1 cellular context compared by ENCODE assay signal in the genomic region with DNA sequence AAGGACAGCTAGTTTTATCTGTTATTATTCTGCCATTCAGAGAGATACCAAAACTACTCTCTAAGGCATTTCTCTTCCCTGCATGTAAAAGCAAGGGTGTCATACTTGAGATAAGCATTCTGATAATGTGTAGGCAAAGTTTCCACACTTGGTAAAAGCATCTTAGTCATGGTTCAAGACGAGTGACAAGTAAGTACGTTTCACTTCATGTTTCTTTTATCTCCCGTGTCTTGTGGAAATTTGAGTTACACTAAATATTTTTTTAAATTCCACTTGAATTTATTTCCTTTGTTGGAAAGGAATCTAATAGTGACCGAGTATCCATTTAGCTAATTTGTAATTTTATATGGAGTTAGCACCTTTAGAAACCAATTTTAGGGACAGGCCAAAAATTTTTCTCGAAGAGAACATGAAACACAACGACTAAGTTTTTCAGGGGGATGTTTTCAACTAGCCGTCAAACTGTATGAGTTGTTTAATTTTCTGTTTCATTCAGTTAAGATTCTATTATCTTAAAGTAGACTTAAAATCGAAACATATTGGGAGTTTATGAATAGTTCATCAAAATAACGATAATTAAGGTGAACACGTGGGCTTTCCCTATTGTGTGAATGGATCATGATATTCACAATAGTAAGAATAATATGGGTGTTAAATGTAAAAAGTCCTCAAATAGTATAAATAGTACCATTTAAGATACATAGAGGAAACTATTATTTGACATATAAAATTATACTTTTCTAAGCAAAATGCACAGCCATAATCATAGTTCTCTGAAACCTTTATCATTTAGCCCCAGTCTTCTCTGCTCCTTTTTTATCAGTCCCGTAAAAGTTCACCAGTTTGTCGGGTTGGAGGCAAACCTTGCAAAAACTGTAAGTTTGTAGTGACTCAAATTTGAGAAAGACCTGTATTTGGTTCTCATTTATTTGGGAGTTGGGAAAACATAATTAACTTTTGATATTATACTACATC.
TF ChIP-seq lines count a peak whose summit lies in the region.

No MANE protein-coding gene starts in this region.

TF ChIP-seq in K562, 482 proteins besides CTCF, POLR2A, EP300 and RAD21 (continued from another document and continues in another):
- TF ChIP-seq E2F6 (IDR thresholded peaks at IDR 0.05; ENCODE audit: borderline replicate concordance in 1 of 2, extremely low read depth in 1 of 2, insufficient read depth in 1 of 2, insufficient read length in 1 of 2, low read depth in 1 of 2, low read length in 1 of 2, poor library complexity in 1 of 2, severe bottlenecking in 1 of 2), result no peak
- TF ChIP-seq ZNF785 (CRISPR knock-in tag; IDR thresholded peaks at IDR 0.05), result no peak
- no peak for TF ChIP-seq NONO (IDR thresholded peaks at IDR 0.05; ENCODE audit: low read depth in 2 of 2, low read length in 1 of 2)
- TF ChIP-seq POLR3G (IDR thresholded peaks at IDR 0.05; ENCODE audit: extremely low read depth, insufficient read length, insufficient replicate concordance), result no peak
- TF ChIP-seq ZNF764 (CRISPR knock-in tag; IDR thresholded peaks at IDR 0.05; ENCODE audit: low read depth), result no peak
- TF ChIP-seq IRF2 (CRISPR knock-in tag; IDR thresholded peaks at IDR 0.05), result no peak
- TF ChIP-seq, protein P1, sequence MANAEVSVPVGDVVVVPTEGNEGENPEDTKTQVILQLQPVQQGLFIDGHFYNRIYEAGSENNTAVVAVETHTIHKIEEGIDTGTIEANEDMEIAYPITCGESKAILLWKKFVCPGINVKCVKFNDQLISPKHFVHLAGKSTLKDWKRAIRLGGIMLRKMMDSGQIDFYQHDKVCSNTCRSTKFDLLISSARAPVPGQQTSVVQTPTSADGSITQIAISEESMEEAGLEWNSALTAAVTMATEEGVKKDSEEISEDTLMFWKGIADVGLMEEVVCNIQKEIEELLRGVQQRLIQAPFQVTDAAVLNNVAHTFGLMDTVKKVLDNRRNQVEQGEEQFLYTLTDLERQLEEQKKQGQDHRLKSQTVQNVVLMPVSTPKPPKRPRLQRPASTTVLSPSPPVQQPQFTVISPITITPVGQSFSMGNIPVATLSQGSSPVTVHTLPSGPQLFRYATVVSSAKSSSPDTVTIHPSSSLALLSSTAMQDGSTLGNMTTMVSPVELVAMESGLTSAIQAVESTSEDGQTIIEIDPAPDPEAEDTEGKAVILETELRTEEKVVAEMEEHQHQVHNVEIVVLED (CRISPR knock-in tag; IDR thresholded peaks at IDR 0.05), result no peak
- no peak for TF ChIP-seq NCOA4 (IDR thresholded peaks at IDR 0.05; ENCODE audit: partially characterized antibody)
- no peak for TF ChIP-seq FOXJ2 (tag; IDR thresholded peaks at IDR 0.05)
- no peak for TF ChIP-seq SNAPC5 (CRISPR knock-in tag; IDR thresholded peaks at IDR 0.05)
- no peak for TF ChIP-seq ZNF75A (CRISPR knock-in tag; IDR thresholded peaks at IDR 0.05)
- peak; percentile 71; the same call in 1 of the 2 replicates for TF ChIP-seq LEF1 (IDR thresholded peaks at IDR 0.05)
- TF ChIP-seq PATZ1 (CRISPR knock-in tag; IDR thresholded peaks at IDR 0.05; ENCODE audit: borderline replicate concordance), result no peak
- no peak for TF ChIP-seq ZNF384 (IDR thresholded peaks at IDR 0.05; ENCODE audit: low read depth, low read length)
- peak; percentile 94 for TF ChIP-seq POLR2H (tag; IDR thresholded peaks at IDR 0.05; ENCODE audit: low read depth)
- TF ChIP-seq, protein P2, sequence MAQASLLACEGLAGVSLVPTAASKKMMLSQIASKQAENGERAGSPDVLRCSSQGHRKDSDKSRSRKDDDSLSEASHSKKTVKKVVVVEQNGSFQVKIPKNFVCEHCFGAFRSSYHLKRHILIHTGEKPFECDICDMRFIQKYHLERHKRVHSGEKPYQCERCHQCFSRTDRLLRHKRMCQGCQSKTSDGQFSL (CRISPR knock-in tag; IDR thresholded peaks at IDR 0.05), result no peak
- TF ChIP-seq, protein P2 (tag; IDR thresholded peaks at IDR 0.05), result no peak
- peak; percentile 65 for TF ChIP-seq L3MBTL2 (IDR thresholded peaks at IDR 0.05)
- TF ChIP-seq WHSC1 (IDR thresholded peaks at IDR 0.05; ENCODE audit: low read length), result no peak
- TF ChIP-seq, protein P3, sequence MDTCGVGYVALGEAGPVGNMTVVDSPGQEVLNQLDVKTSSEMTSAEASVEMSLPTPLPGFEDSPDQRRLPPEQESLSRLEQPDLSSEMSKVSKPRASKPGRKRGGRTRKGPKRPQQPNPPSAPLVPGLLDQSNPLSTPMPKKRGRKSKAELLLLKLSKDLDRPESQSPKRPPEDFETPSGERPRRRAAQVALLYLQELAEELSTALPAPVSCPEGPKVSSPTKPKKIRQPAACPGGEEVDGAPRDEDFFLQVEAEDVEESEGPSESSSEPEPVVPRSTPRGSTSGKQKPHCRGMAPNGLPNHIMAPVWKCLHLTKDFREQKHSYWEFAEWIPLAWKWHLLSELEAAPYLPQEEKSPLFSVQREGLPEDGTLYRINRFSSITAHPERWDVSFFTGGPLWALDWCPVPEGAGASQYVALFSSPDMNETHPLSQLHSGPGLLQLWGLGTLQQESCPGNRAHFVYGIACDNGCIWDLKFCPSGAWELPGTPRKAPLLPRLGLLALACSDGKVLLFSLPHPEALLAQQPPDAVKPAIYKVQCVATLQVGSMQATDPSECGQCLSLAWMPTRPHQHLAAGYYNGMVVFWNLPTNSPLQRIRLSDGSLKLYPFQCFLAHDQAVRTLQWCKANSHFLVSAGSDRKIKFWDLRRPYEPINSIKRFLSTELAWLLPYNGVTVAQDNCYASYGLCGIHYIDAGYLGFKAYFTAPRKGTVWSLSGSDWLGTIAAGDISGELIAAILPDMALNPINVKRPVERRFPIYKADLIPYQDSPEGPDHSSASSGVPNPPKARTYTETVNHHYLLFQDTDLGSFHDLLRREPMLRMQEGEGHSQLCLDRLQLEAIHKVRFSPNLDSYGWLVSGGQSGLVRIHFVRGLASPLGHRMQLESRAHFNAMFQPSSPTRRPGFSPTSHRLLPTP (IDR thresholded peaks at IDR 0.05; ENCODE audit: borderline replicate concordance, extremely low read depth, insufficient read length), result no peak
- TF ChIP-seq ETV5 (CRISPR knock-in tag; IDR thresholded peaks at IDR 0.05; ENCODE audit: low read depth), result no peak
- no peak for TF ChIP-seq ATF2 (CRISPR knock-in tag; IDR thresholded peaks at IDR 0.05)
- no peak for TF ChIP-seq ETV6 (IDR thresholded peaks at IDR 0.05; ENCODE audit: borderline replicate concordance in 1 of 2, low read depth in 2 of 2, low read length in 1 of 2)
- no peak for TF ChIP-seq ETV6 (CRISPR knock-in tag; IDR thresholded peaks at IDR 0.05; ENCODE audit: borderline replicate concordance)
- TF ChIP-seq SAFB2 (IDR thresholded peaks at IDR 0.05; ENCODE audit: borderline replicate concordance, low read depth, low read length, severe bottlenecking), result no peak
- peak; percentile 77 for TF ChIP-seq SUPT5H (IDR thresholded peaks at IDR 0.05)
- no peak for TF ChIP-seq XRCC5 (IDR thresholded peaks at IDR 0.05; ENCODE audit: low read depth, low read length)
- no peak for TF ChIP-seq TCFL5 (CRISPR knock-in tag; conservative IDR thresholded peaks at IDR 0.05)
- TF ChIP-seq BACH1 (tag; IDR thresholded peaks at IDR 0.05), result peak; percentile 89; the same call in 1 of the 2 replicates
- TF ChIP-seq PREB (CRISPR knock-in tag; IDR thresholded peaks at IDR 0.05), result no peak
- TF ChIP-seq PCBP1 (IDR thresholded peaks at IDR 0.05; ENCODE audit: low read depth, low read length, poor library complexity, severe bottlenecking), result no peak
- TF ChIP-seq HNRNPLL (IDR thresholded peaks at IDR 0.05; ENCODE audit: low read depth, low read length, poor library complexity, severe bottlenecking), result no peak
- TF ChIP-seq ZC3H4 (CRISPR knock-in tag; IDR thresholded peaks at IDR 0.05; ENCODE audit: borderline replicate concordance), result no peak
